ENCODE assay signal across 18 cellular contexts in genomic region chr20:57651977-57652864, GRCh38. TPM values are rescaled to one million over a fixed set of nuclear protein-coding genes. Genes with fewer than 3 reads are reported as not detected.
DNase-seq lines count a peak whose midpoint lies in the region; ATAC-seq, FAIRE-seq and TF ChIP-seq lines count a peak whose summit lies in the region.
"Had no signal": no experiment of that assay in that cellular context is flagged by ENCODE, and none has a peak within 500 bp of the region (broad histone marks: within the 10 kb centered on the region; RNA-seq: fewer than 3 reads in every experiment).

No MANE protein-coding gene starts in this region.

- H4K91ac ChIP-seq in neuronal stem cell (ENCODE audit: low read depth, low read length, poor library complexity): no peak overlapping the region

- H4K8ac ChIP-seq in neuronal stem cell (ENCODE audit: low read depth, low read length): no peak overlapping the region

- no CpG with 5 or more reads among the region's 57 CpGs for WGBS in neuronal stem cell (ENCODE audit: extremely low coverage in 2 of 2, insufficient read length in 2 of 2, insufficient replicate concordance in 1 of 2), 2 donors

- H3K27ac Mint-ChIP-seq in endothelial cell (ENCODE audit: unreplicated experiment): no peak overlapping the region
- H3K27ac Mint-ChIP-seq: memory B cell had no signal

- no peaks in the 10 kb centered on the region; the same call in 1 of the 2 replicates for H3K79me2 ChIP-seq in PC-3 (ENCODE audit: low read length)

- no peak for TF ChIP-seq CTCF in endothelial cell (IDR thresholded peaks at IDR 0.05; ENCODE audit: unreplicated experiment)
- TF ChIP-seq CTCF in PC-3 (conservative IDR thresholded peaks at IDR 0.05; ENCODE audit: low read depth, low read length): no peak

- H3K9ac ChIP-seq in neuronal stem cell (ENCODE audit: low read depth, low read length, poor library complexity) (no peak overlapping the region), PC-3 (ENCODE audit: low read length) (no peak overlapping the region)
- H3K9ac ChIP-seq: GM23248 had no signal

- CTCF ChIA-PET in PC-3 (lab: Charles Lee): interaction anchor here (0.6 to 0.7 kb wide), 2 partner anchors 30 to 768 kb away, joined by 4 to 5 read pairs; no protein-coding TSS in a partner anchor

- H2AK5ac ChIP-seq in neuronal stem cell (ENCODE audit: low read depth, low read length): no peak overlapping the region

- no peak overlapping the region for H3K4ac ChIP-seq in neuronal stem cell (ENCODE audit: low read length)

- FAIRE-seq in HTR-8/SVneo (lab: Jason Lieb, UNC): peak; percentile 42
- FAIRE-seq: colon had no signal

- H3K4me3 ChIP-seq in neuronal stem cell (ENCODE audit: low read length in 2 of 2) (no peak overlapping the region), PC-3 (ENCODE audit: low read length) (no peak overlapping the region)
- H3K4me3 ChIP-seq: adrenal gland, GM23248, tibial nerve had no signal

- no peaks in the 10 kb centered on the region for H3K9me3 Mint-ChIP-seq in endothelial cell (ENCODE audit: unreplicated experiment)
- H3K9me3 Mint-ChIP-seq: memory B cell had no signal

- H3K79me1 ChIP-seq in neuronal stem cell (ENCODE audit: low read depth, low read length): no peaks in the 10 kb centered on the region

- H3K27me3 ChIP-seq in neuronal stem cell (ENCODE audit: control insufficient read depth in 3 of 3, insufficient read depth in 3 of 3, low read depth in 1 of 3, low read length in 3 of 3) (no peaks in the 10 kb centered on the region), PC-3 (ENCODE audit: low read length) (no peaks in the 10 kb centered on the region)
- H3K27me3 ChIP-seq: adrenal gland, tibial nerve had no signal

- no peak overlapping the region for H3K4me3 Mint-ChIP-seq in endothelial cell (ENCODE audit: unreplicated experiment)
- H3K4me3 Mint-ChIP-seq: memory B cell had no signal

- H2BK5ac ChIP-seq in neuronal stem cell (ENCODE audit: low read length): no peak overlapping the region

- H2AFZ ChIP-seq in neuronal stem cell (ENCODE audit: low read length): no peak overlapping the region
- no peak overlapping the region for H2AFZ ChIP-seq in PC-3 (ENCODE audit: low read length)
- H2AFZ ChIP-seq: GM23248 had no signal

- peak; percentile 8 for DNase-seq in AG20443 (ENCODE audit: low spot score)
- no peak for DNase-seq in HTR-8/SVneo (ENCODE audit: insufficient read length, low spot score)
- peak; percentile 2 for DNase-seq in endothelial cell (ENCODE audit: low spot score)
- no peak for DNase-seq in neuronal stem cell (ENCODE audit: low spot score)
- DNase-seq in NCI-H1105 treated with DMSO at 0.1 percent for 48 hours (lab: John Stamatoyannopoulos, UW): no peak
- DNase-seq in PC-3: no peak
- DNase-seq: AML-193, DMS79, GM23248, NCI-H2029 had no signal

- no peaks in the 10 kb centered on the region for H3F3A ChIP-seq in PC-3 (ENCODE audit: low read length, unreplicated experiment)

- peaks cover 11% of the 10 kb centered on the region for H3K27me3 Mint-ChIP-seq in endothelial cell (ENCODE audit: unreplicated experiment)
- H3K27me3 Mint-ChIP-seq: memory B cell had no signal

- no TSS peak for BruUV-seq in PC-3 (replicated peaks; lab: Mats Ljungman, UMichigan)

- POLR2A ChIA-PET in PC-3 (lab: Charles Lee; ENCODE audit: unreplicated experiment): interaction anchor here (0.7 kb wide), 1 partner anchor 57 kb away, joined by 3 read pairs; no protein-coding TSS in a partner anchor

- peak overlapping the region; percentile 44 for H3K18ac ChIP-seq in neuronal stem cell (ENCODE audit: low read length)

- H2BK12ac ChIP-seq in neuronal stem cell (ENCODE audit: low read length): no peak overlapping the region

- no peak overlapping the region for H2BK120ac ChIP-seq in neuronal stem cell (ENCODE audit: low read depth, low read length)

- H3K14ac ChIP-seq in neuronal stem cell (ENCODE audit: low read length): no peak overlapping the region

- no peak for ATAC-seq in GM21737 (IDR thresholded peaks at IDR 0.05; ENCODE audit: unreplicated experiment)
- ATAC-seq in HG03354 (IDR thresholded peaks at IDR 0.05; ENCODE audit: poor library complexity, severe bottlenecking, unreplicated experiment): no peak
- no peak for ATAC-seq in PC-3
- ATAC-seq: esophagus mucosa had no signal

- H3K9me2 ChIP-seq in PC-3 (replicated peaks; ENCODE audit: low read length): no peaks in the 10 kb centered on the region

- H3K23ac ChIP-seq in neuronal stem cell (ENCODE audit: low read depth, low read length, poor library complexity): no peak overlapping the region

- peaks cover 5% of the 10 kb centered on the region for H3K4me1 Mint-ChIP-seq in endothelial cell (ENCODE audit: unreplicated experiment)

- H4K20me1 ChIP-seq in PC-3 (ENCODE audit: low read length): no peaks in the 10 kb centered on the region

- H3K9me3 ChIP-seq in neuronal stem cell (replicated peaks in 1 of 2; ENCODE audit: control insufficient read depth in 2 of 2, insufficient read depth in 1 of 2, low read depth in 1 of 2, low read length in 2 of 2): peaks cover 0 to 2% of the 10 kb centered on the region in 2 donors
- no peaks in the 10 kb centered on the region for H3K9me3 ChIP-seq in PC-3 (ENCODE audit: low read length)
- H3K9me3 ChIP-seq: adrenal gland, tibial nerve had no signal

- no peak overlapping the region for H3K27ac ChIP-seq in neuronal stem cell (replicated peaks; ENCODE audit: low read length)
- H3K27ac ChIP-seq in PC-3 (ENCODE audit: low read length): no peak overlapping the region
- H3K27ac ChIP-seq: adrenal gland, GM23248, tibial nerve had no signal

- no peak overlapping the region for H2BK15ac ChIP-seq in neuronal stem cell (ENCODE audit: low read length)

- H3K4me1 ChIP-seq in neuronal stem cell (ENCODE audit: control insufficient read depth in 2 of 2, insufficient read depth in 1 of 2, low read depth in 1 of 2, low read length in 2 of 2) (peaks cover 0 to 1% of the 10 kb centered on the region in 2 donors), PC-3 (ENCODE audit: insufficient read depth, low read length) (no peaks in the 10 kb centered on the region)
- H3K4me1 ChIP-seq: adrenal gland had no signal

- peaks cover 38% of the 10 kb centered on the region for H3K36me3 Mint-ChIP-seq in endothelial cell (ENCODE audit: low read depth, unreplicated experiment)

- no peak overlapping the region for H3K4me2 ChIP-seq in neuronal stem cell (ENCODE audit: insufficient read depth, low read length, poor library complexity, severe bottlenecking)
- H3K4me2 ChIP-seq in PC-3 (ENCODE audit: low read length): no peak overlapping the region

- no peaks in the 10 kb centered on the region for H3K36me3 ChIP-seq in neuronal stem cell (replicated peaks in 1 of 2; ENCODE audit: control insufficient read depth in 2 of 2, insufficient read depth in 2 of 2, low read length in 2 of 2)
- peaks cover 36% of the 10 kb centered on the region for H3K36me3 ChIP-seq in PC-3 (ENCODE audit: low read depth, low read length)

- intact Hi-C loops in PC-3 (cut with micrococcal nuclease): no loop called here

RNA-seq across cellular contexts. Expression of gene ZBP1, which starts 32.0 kb away (rescaled TPM):
- total RNA-seq in endothelial cell (ENCODE audit: unreplicated experiment) (not detected), PC-3 (2014; rRNA removed) (0.12 TPM in 1 of 2 replicates, not detected in the other)
- not detected for polyA plus RNA-seq in neuronal stem cell (2013, experiment 1 of 2)
- polyA plus RNA-seq in neuronal stem cell (2013, experiment 2 of 2): not detected
- total RNA-seq: GM23248, SK-MEL-5 had no signal
- polyA plus RNA-seq: GM23248 had no signal

RNA-seq across cellular contexts. Expression of gene PMEPA1, which starts 57.6 kb away (rescaled TPM):
- 61.3 TPM for total RNA-seq in endothelial cell (ENCODE audit: unreplicated experiment)
- 0.10 TPM for polyA plus RNA-seq in neuronal stem cell (2013, experiment 1 of 2)
- 0.08 TPM for polyA plus RNA-seq in neuronal stem cell (2013, experiment 2 of 2)
- total RNA-seq in PC-3 (2014; rRNA removed): 21.9 and 29.3 TPM in 2 replicates

Comparison
In these comparisons a context has a peak if more than half of its experiments do, and no peak if none do; other contexts are left out.
1. DNase-seq: peak in AG20443 (single experiment) and endothelial cell (single experiment); none in HTR-8/SVneo (single experiment), neuronal stem cell (single experiment), NCI-H1105 treated with DMSO at 0.1 percent for 48 hours (single experiment) and PC-3 (single experiment).